21 cellular contexts compared by ENCODE assay signal in the genomic region with DNA sequence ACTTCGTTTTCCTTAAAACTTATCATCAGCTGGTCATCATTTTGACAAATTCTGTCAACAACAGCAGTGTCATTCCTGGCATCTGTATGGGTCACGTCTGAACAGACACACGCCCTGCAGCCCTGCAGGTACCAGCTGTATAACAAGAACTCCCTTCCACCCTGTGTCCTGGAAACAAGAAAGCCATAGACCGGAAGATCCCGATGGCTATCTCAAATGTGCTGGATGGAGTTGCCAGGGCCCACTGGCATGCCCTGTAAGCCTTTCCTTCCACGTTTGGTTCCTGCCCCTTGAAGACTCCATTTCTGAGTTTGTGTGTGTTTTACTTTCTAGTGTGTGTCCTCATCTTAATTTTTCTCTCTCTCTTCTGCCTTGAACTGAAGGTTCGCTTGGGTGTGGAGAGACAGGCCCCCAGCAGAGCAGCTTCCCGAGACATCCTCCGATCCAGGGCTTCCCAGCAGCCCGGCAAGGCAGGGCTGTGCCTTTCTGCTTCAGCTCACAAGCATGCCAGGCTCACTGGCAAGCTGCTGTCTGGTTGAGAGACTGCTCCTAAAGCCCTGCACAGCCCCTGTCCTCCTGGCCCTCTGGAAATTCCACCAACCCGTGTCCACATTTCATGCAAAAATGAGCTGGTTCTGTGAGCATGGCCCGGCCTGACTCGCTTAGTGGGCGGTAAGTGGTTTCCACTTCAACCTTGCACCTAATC. TPM values are rescaled to one million over a fixed set of nuclear protein-coding genes. Genes with fewer than 3 reads are reported as not detected.
DNase-seq lines count a peak whose midpoint lies in the region; ATAC-seq and TF ChIP-seq lines count a peak whose summit lies in the region.
"Had no signal": no experiment of that assay in that cellular context is flagged by ENCODE, and none has a peak within 500 bp of the region (broad histone marks: within the 10 kb centered on the region; RNA-seq: fewer than 3 reads in every experiment).

No MANE protein-coding gene starts in this region.

- H3K4me1 ChIP-seq in SK-N-SH (ENCODE audit: control insufficient read depth in 1 of 2, insufficient read depth in 2 of 2, low read depth in 1 of 2, low read length in 1 of 2), result peaks cover 0 to 23% of the 10 kb centered on the region in 2 experiments; a peak in 1 of 4 replicates
- peaks cover 13 to 39% of the 10 kb centered on the region in 2 donors for H3K4me1 ChIP-seq in thyroid gland

- DNase-seq in SK-N-SH, result peak; percentile 50
- peak; percentile 75 for DNase-seq in NCI-H510A treated with DMSO at 0.1 percent for 48 hours (lab: John Stamatoyannopoulos, UW)
- DNase-seq in left kidney (ENCODE audit: low read depth, low spot score), result peak; percentile 82
- DNase-seq in thyroid gland, result peak; percentile 92 to 93
- DNase-seq in activated T-cell treated with anti-CD3 and anti-CD28 coated beads, Interleukin-2, amount 50 U/mL, for 1 hour, result no peak
- DNase-seq: activated CD4-positive, alpha-beta T cell treated with anti-CD3 and anti-CD28 coated beads, Interleukin-2, amount 10 ng/mL, durations not matched to agents 24 days and 14 days; amniotic stem cell; caudate nucleus; erythroblast; HFFc6; KBM-7; left cardiac atrium; midbrain; NCI-H1048; RPMI8226 had no signal

- H3K27ac ChIP-seq in SK-N-SH (ENCODE audit: low read depth in 2 of 2, low read length in 1 of 2) (peak overlapping the region in 1 of 2 experiments; percentile 60; a peak in 1 of 4 replicates), thyroid gland (peak overlapping the region; percentile 55 to 69 (median 56))
- H3K27ac ChIP-seq: C4-2B, neural progenitor cell had no signal

- POLR2A ChIA-PET in SK-N-SH (lab: Yijun Ruan, JAX), result no interaction called here

- peak in 1 of 2 donors; percentile 58 for TF ChIP-seq POLR2A in thyroid gland (IDR thresholded peaks at IDR 0.05)

- intact Hi-C loops in thyroid gland (cut with DNase I), result no loop called here

- ATAC-seq in SK-N-SH treated with all-trans-retinoic acid at 6 μM for 48 hours (no peak), GM21529 (IDR thresholded peaks at IDR 0.05; ENCODE audit: unreplicated experiment) (no peak), HG02763 (IDR thresholded peaks at IDR 0.05; ENCODE audit: unreplicated experiment) (no peak)
- ATAC-seq: left cardiac atrium had no signal

- CTCF ChIA-PET in SK-N-SH (lab: Yijun Ruan, JAX), result interaction anchor here (0.7 to 3.6 kb wide), 9 partner anchors 11 to 113 kb away, joined by 3 to 16 read pairs (median 3); a partner anchor contains a TSS

- H3K9ac ChIP-seq in SK-N-SH, result no peak overlapping the region
- H3K9ac ChIP-seq: neural progenitor cell had no signal

- 0 out of 4 replicates have a peak, but pooled peaks of 1 of the 2 experiments have one; percentile 14 for TF ChIP-seq EP300 in SK-N-SH (IDR thresholded peaks at IDR 0.05; ENCODE audit: borderline replicate concordance in 1 of 2, low read depth in 1 of 2, low read length in 1 of 2)

- H3K4me3 ChIP-seq in SK-N-SH (ENCODE audit: low read depth in 2 of 2, low read length in 1 of 2) (no peak overlapping the region), thyroid gland (replicated peaks in 1 of 3) (no peak overlapping the region)
- H3K4me3 ChIP-seq: neural progenitor cell had no signal

- H3K27me3 ChIP-seq in SK-N-SH (ENCODE audit: insufficient read depth), result 0 out of 2 replicates have a peak, but pooled peaks cover 4% of the 10 kb centered on the region
- H3K27me3 ChIP-seq in thyroid gland, result no peaks in the 10 kb centered on the region
- H3K27me3 ChIP-seq: neural progenitor cell had no signal

- H3K9me2 ChIP-seq in SK-N-SH, result no peaks in the 10 kb centered on the region

- no peaks in the 10 kb centered on the region for H3F3A ChIP-seq in SK-N-SH (replicated peaks; ENCODE audit: insufficient read depth)

- H3K79me2 ChIP-seq in SK-N-SH (ENCODE audit: insufficient read depth), result no peaks in the 10 kb centered on the region

- no peaks in the 10 kb centered on the region for H4K20me1 ChIP-seq in SK-N-SH (ENCODE audit: insufficient read depth)

- no peak overlapping the region for H3K4me2 ChIP-seq in SK-N-SH
- H3K4me2 ChIP-seq: neural progenitor cell had no signal

- TF ChIP-seq CTCF in SK-N-SH (IDR thresholded peaks at IDR 0.05) (no peak), thyroid gland (IDR thresholded peaks at IDR 0.05) (no peak)

- H3K36me3 ChIP-seq in SK-N-SH (replicated peaks in 1 of 2; ENCODE audit: control insufficient read depth in 1 of 2, insufficient read depth in 2 of 2, low read length in 1 of 2) (no peaks in the 10 kb centered on the region), thyroid gland (no peaks in the 10 kb centered on the region)
- H3K36me3 ChIP-seq: neural progenitor cell had no signal

- 74% methylated on average over 14 of the region's 14 CpGs for WGBS in SK-N-SH (ENCODE audit: low lambda C conversion rate)
- 25 to 38% methylated on average over 11 to 14 of the region's 14 CpGs for WGBS in thyroid gland, 2 donors

- H2AFZ ChIP-seq in SK-N-SH (ENCODE audit: low read depth), result no peak overlapping the region
- H2AFZ ChIP-seq: neural progenitor cell had no signal

- H3K9me3 ChIP-seq in SK-N-SH, result no peaks in the 10 kb centered on the region
- H3K9me3 ChIP-seq in thyroid gland, result no peaks in the 10 kb centered on the region

- TF ChIP-seq RAD21 in SK-N-SH (IDR thresholded peaks at IDR 0.05; ENCODE audit: low read length), result no peak

TF ChIP-seq in SK-N-SH, 30 proteins besides CTCF, POLR2A, EP300 and RAD21:
- no peak for TF ChIP-seq MXI1 (IDR thresholded peaks at IDR 0.05; ENCODE audit: low read depth, low read length)
- TF ChIP-seq RCOR1 (IDR thresholded peaks at IDR 0.05; ENCODE audit: low read length), result 0 out of 2 replicates have a peak, but pooled peaks have one; percentile 26
TF ChIP-seq in SK-N-SH: peak in this region for 1.

TF ChIP-seq in SK-N-SH treated with all-trans-retinoic acid at 6 μM for 48 hours, 23 proteins besides CTCF, POLR2A, EP300 and RAD21:
- TF ChIP-seq ZFP30 (CRISPR knock-in tag; IDR thresholded peaks at IDR 0.05) (no peak), OSR1 (CRISPR knock-in tag; IDR thresholded peaks at IDR 0.05) (no peak), CSDC2 (CRISPR knock-in tag; IDR thresholded peaks at IDR 0.05) (no peak), BACH2 (CRISPR knock-in tag; IDR thresholded peaks at IDR 0.05; ENCODE audit: borderline replicate concordance) (no peak), GLIS3 (CRISPR knock-in tag; IDR thresholded peaks at IDR 0.05) (no peak), SNAI2 (CRISPR knock-in tag; IDR thresholded peaks at IDR 0.05) (no peak), ZFP3 (CRISPR knock-in tag; IDR thresholded peaks at IDR 0.05) (no peak)
- TF ChIP-seq, protein P1, sequence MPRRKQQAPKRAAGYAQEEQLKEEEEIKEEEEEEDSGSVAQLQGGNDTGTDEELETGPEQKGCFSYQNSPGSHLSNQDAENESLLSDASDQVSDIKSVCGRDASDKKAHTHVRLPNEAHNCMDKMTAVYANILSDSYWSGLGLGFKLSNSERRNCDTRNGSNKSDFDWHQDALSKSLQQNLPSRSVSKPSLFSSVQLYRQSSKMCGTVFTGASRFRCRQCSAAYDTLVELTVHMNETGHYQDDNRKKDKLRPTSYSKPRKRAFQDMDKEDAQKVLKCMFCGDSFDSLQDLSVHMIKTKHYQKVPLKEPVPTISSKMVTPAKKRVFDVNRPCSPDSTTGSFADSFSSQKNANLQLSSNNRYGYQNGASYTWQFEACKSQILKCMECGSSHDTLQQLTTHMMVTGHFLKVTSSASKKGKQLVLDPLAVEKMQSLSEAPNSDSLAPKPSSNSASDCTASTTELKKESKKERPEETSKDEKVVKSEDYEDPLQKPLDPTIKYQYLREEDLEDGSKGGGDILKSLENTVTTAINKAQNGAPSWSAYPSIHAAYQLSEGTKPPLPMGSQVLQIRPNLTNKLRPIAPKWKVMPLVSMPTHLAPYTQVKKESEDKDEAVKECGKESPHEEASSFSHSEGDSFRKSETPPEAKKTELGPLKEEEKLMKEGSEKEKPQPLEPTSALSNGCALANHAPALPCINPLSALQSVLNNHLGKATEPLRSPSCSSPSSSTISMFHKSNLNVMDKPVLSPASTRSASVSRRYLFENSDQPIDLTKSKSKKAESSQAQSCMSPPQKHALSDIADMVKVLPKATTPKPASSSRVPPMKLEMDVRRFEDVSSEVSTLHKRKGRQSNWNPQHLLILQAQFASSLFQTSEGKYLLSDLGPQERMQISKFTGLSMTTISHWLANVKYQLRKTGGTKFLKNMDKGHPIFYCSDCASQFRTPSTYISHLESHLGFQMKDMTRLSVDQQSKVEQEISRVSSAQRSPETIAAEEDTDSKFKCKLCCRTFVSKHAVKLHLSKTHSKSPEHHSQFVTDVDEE (CRISPR knock-in tag; IDR thresholded peaks at IDR 0.05), result no peak

RNA-seq across cellular contexts. Expression of a gene that starts 8.7 kb away (rescaled TPM):
- not detected in 2 replicates for polyA plus RNA-seq in SK-N-SH (2012; rRNA removed)
- polyA plus RNA-seq in SK-N-SH (2012; cell fraction: cytosol; rRNA removed), result not detected in 2 replicates
- polyA plus RNA-seq in SK-N-SH (2012; cell fraction: nucleus; rRNA removed), result not detected in 2 replicates
- 1 to 10 TPM in 2 of 4 donors, under 1 TPM in 1, not detected in 1; 0.81 to 3.0 (median 3.0) TPM for total RNA-seq in thyroid gland
- total RNA-seq: activated CD4-positive, alpha-beta T cell treated with anti-CD3 and anti-CD28 coated beads, Interleukin-2, amount 10 ng/mL, durations not matched to agents 24 days and 14 days; frontal cortex; HFFc6; left cardiac atrium had no signal

RNA-seq across cellular contexts. Expression of a gene that starts 27.3 kb away (rescaled TPM):
- polyA plus RNA-seq in SK-N-SH (2012; rRNA removed), result 4.8 and 5.0 TPM in 2 replicates
- polyA plus RNA-seq in SK-N-SH (2012; cell fraction: cytosol; rRNA removed), result 0.53 and 0.87 TPM in 2 replicates
- polyA plus RNA-seq in SK-N-SH (2012; cell fraction: nucleus; rRNA removed), result 33.0 and 43.2 TPM in 2 replicates
- total RNA-seq in thyroid gland, result 10 to 100 TPM in 2 of 4 donors, 1 to 10 TPM in 2; 9.1 to 24.5 (median 12.6) TPM
- total RNA-seq: activated CD4-positive, alpha-beta T cell treated with anti-CD3 and anti-CD28 coated beads, Interleukin-2, amount 10 ng/mL, durations not matched to agents 24 days and 14 days had no signal

RNA-seq across cellular contexts. Expression of a gene that starts 57.9 kb away (rescaled TPM):
- not detected in 2 replicates for polyA plus RNA-seq in SK-N-SH (2012; rRNA removed)
- polyA plus RNA-seq in SK-N-SH (2012; cell fraction: cytosol; rRNA removed), result not detected in 2 replicates
- polyA plus RNA-seq in SK-N-SH (2012; cell fraction: nucleus; rRNA removed), result 0.01 TPM in 2 replicates
- total RNA-seq in thyroid gland, result 1 to 10 TPM; 2.6 to 9.1 (median 5.0) TPM
- total RNA-seq: activated CD4-positive, alpha-beta T cell treated with anti-CD3 and anti-CD28 coated beads, Interleukin-2, amount 10 ng/mL, durations not matched to agents 24 days and 14 days; HFFc6 had no signal
